ENCODE assay signal across 9 cellular contexts in the genomic region with DNA sequence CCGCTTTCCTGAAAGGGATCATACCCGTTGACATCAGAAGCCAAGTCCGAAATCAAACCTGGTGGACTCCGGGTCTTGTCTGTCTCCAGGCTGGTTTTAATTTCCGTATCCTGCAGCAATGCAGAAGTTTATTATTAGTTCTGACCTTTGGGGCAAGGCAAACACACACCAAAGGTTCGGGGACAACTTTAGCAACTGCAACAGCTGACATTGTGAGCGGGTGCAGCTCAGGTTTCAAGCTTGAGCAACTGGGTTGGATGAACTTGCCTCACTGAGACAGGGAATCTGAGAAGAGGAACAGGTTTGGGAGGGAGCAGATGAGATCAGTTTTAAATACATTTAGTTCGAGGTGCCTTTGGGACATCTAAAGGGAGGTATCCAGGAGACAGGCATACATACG.
DNase-seq lines count a peak whose midpoint lies in the region; ATAC-seq, FAIRE-seq and TF ChIP-seq lines count a peak whose summit lies in the region.
"Had no signal": no experiment of that assay in that cellular context is flagged by ENCODE, and none has a peak within 500 bp of the region (broad histone marks: within the 10 kb centered on the region; RNA-seq: fewer than 3 reads in every experiment).

No MANE protein-coding gene starts in this region.

- no peaks in the 10 kb centered on the region for H3K27me3 Mint-ChIP-seq in activated T-helper 17 cell treated with anti-CD3 and anti-CD28 coated beads, Interleukin-2, amount 50 U/mL, for 72 hours

- H4K20me1 ChIP-seq in keratinocyte (ENCODE audit: control insufficient read depth, extremely low read depth, insufficient read depth, low read length) = no peaks in the 10 kb centered on the region

- H3K9me3 Mint-ChIP-seq in activated naive CD4-positive, alpha-beta T cell treated with anti-CD3 and anti-CD28 coated beads, Interleukin-2, amount 50 U/mL, for 72 hours = peaks cover 3 to 4% of the 10 kb centered on the region in 2 donors
- no peaks in the 10 kb centered on the region for H3K9me3 Mint-ChIP-seq in activated T-helper 17 cell treated with anti-CD3 and anti-CD28 coated beads, Interleukin-2, amount 50 U/mL, for 72 hours

- H3K4me3 Mint-ChIP-seq in activated T-helper 17 cell treated with anti-CD3 and anti-CD28 coated beads, Interleukin-2, amount 50 U/mL, for 72 hours = peak overlapping the region; percentile 81

- H3K4me1 ChIP-seq in keratinocyte (ENCODE audit: control insufficient read depth, extremely low read depth, insufficient read depth, low read length) (no peaks in the 10 kb centered on the region), tibial artery (peaks cover 0 to 10% (median 0%) of the 10 kb centered on the region in 4 donors)

- H3K27me3 ChIP-seq in keratinocyte (ENCODE audit: control insufficient read depth, extremely low read depth, insufficient read depth, low read length) (no peaks in the 10 kb centered on the region), tibial artery (no peaks in the 10 kb centered on the region)

- no peak for ATAC-seq in activated naive CD4-positive, alpha-beta T cell treated with anti-CD3 and anti-CD28 coated beads, Interleukin-2, amount 50 U/mL, for 72 hours
- ATAC-seq in activated T-helper 17 cell treated with anti-CD3 and anti-CD28 coated beads, Interleukin-2, amount 50 U/mL, for 72 hours (replicated peaks) = no peak
- ATAC-seq in HG03139 (IDR thresholded peaks at IDR 0.05; ENCODE audit: unreplicated experiment) (no peak), HG03439 (IDR thresholded peaks at IDR 0.05; ENCODE audit: unreplicated experiment) (no peak)

- peaks cover 4 to 12% of the 10 kb centered on the region in 2 donors for H3K36me3 Mint-ChIP-seq in activated naive CD4-positive, alpha-beta T cell treated with anti-CD3 and anti-CD28 coated beads, Interleukin-2, amount 50 U/mL, for 72 hours
- no peaks in the 10 kb centered on the region for H3K36me3 Mint-ChIP-seq in activated T-helper 17 cell treated with anti-CD3 and anti-CD28 coated beads, Interleukin-2, amount 50 U/mL, for 72 hours (ENCODE audit: low read depth)

- H3K27ac ChIP-seq in keratinocyte (ENCODE audit: control insufficient read depth, insufficient read depth, low read length) (no peak overlapping the region), tibial artery (peak overlapping the region; percentile 84 to 85)

- H3K79me2 ChIP-seq in keratinocyte (ENCODE audit: control insufficient read depth, insufficient read depth, low read length) = no peaks in the 10 kb centered on the region

- no peak for FAIRE-seq in keratinocyte (lab: Jason Lieb, UNC)

- no peaks in the 10 kb centered on the region for H3K9me1 ChIP-seq in keratinocyte (ENCODE audit: control insufficient read depth, extremely low read depth, insufficient read depth, low read length)

- no peaks in the 10 kb centered on the region for H3K4me1 Mint-ChIP-seq in activated T-helper 17 cell treated with anti-CD3 and anti-CD28 coated beads, Interleukin-2, amount 50 U/mL, for 72 hours

- no peak for DNase-seq in activated naive CD4-positive, alpha-beta T cell treated with anti-CD3 and anti-CD28 coated beads, Interleukin-2, amount 50 U/mL, for 72 hours (ENCODE audit: low spot score in 2 of 2)
- DNase-seq in activated naive CD4-positive, alpha-beta T cell treated with Interleukin-2 at 50 U/mL for 16 hours = no peak
- no peak for DNase-seq in keratinocyte (ENCODE audit: low read depth, low spot score)
- DNase-seq in tibial artery = no peak
- DNase-seq in NCI-H1417 treated with DMSO at 0.1 percent for 48 hours (lab: John Stamatoyannopoulos, UW) = no peak
- DNase-seq: NCI-H1092 treated with DMSO at 0.1 percent for 48 hours had no signal

- dilution Hi-C loops in keratinocyte (cut with MboI; ENCODE audit: extremely low pct_ligation_motif_present, low sequenced_read_pairs) = no loop called here

- peak overlapping the region; percentile 44 to 97 for H3K27ac Mint-ChIP-seq in activated naive CD4-positive, alpha-beta T cell treated with anti-CD3 and anti-CD28 coated beads, Interleukin-2, amount 50 U/mL, for 72 hours
- H3K27ac Mint-ChIP-seq in activated T-helper 17 cell treated with anti-CD3 and anti-CD28 coated beads, Interleukin-2, amount 50 U/mL, for 72 hours = peak overlapping the region; percentile 95

- no peak for TF ChIP-seq CTCF in keratinocyte (optimal IDR thresholded peaks at IDR 0.05 in 1 of 3, IDR thresholded peaks at IDR 0.05 in 1 of 3, conservative IDR thresholded peaks at IDR 0.05 in 1 of 3; ENCODE audit: extremely low read depth in 1 of 3, insufficient read depth in 2 of 3, low read length in 3 of 3)
- no peak for TF ChIP-seq CTCF in tibial artery (IDR thresholded peaks at IDR 0.05)

- H3K9me3 ChIP-seq in keratinocyte (ENCODE audit: control insufficient read depth, low read depth, low read length) = no peaks in the 10 kb centered on the region
- no peaks in the 10 kb centered on the region for H3K9me3 ChIP-seq in tibial artery

- H2AFZ ChIP-seq in keratinocyte (ENCODE audit: control insufficient read depth, low read length) = peak overlapping the region; percentile 36

- H3K4me2 ChIP-seq in keratinocyte (ENCODE audit: control insufficient read depth, extremely low read depth, insufficient read depth, low read depth, low read length) = no peak overlapping the region

- intact Hi-C loops in tibial artery (cut with DNase I; ENCODE audit: low total_unique reads) = no loop called here

- H3K4me3 ChIP-seq in keratinocyte (ENCODE audit: control insufficient read depth in 2 of 3, extremely low read depth in 1 of 3, insufficient read depth in 2 of 3, low read depth in 1 of 3, low read length in 3 of 3) (no peak overlapping the region), tibial artery (no peak overlapping the region)

- no peak overlapping the region for H3K9ac ChIP-seq in keratinocyte (ENCODE audit: control insufficient read depth, extremely low read depth, insufficient read depth, low read length)

- H3K36me3 ChIP-seq in keratinocyte (ENCODE audit: control insufficient read depth in 2 of 2, extremely low read depth in 1 of 2, insufficient read depth in 2 of 2, low read length in 2 of 2) (no peaks in the 10 kb centered on the region), tibial artery (no peaks in the 10 kb centered on the region)
